Comparison of ENCODE assay signal across 19 cellular contexts in the genomic region with DNA sequence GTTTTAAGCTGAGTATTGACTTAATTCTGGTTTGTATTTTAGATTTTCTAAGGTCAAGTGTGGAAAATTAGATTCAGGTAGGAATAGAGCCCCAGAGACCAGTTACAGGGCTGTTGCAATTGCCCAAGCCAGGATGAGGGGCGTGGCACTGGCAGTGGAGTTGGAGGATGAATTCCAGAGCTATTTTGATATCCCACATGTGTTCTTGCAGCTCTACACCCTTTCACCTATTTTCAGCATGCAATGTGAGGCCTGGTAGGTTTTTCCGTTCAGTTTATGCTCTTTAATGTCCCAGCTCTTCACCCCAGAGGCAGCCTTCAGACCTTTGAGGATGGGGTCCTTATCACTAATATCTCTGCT. TPM values are rescaled to one million over a fixed set of nuclear protein-coding genes. Genes with fewer than 3 reads are reported as not detected.
DNase-seq lines count a peak whose midpoint lies in the region; ATAC-seq and TF ChIP-seq lines count a peak whose summit lies in the region.
"Had no signal": no experiment of that assay in that cellular context is flagged by ENCODE, and none has a peak within 500 bp of the region (broad histone marks: within the 10 kb centered on the region; RNA-seq: fewer than 3 reads in every experiment).

No MANE protein-coding gene starts in this region.

- H3K27me3 ChIP-seq in left ventricle myocardium inferior (ENCODE audit: low read depth) (no peaks in the 10 kb centered on the region), adrenal gland (no peaks in the 10 kb centered on the region)

- H3K27ac ChIP-seq in left ventricle myocardium inferior (replicated peaks), result peak overlapping the region; percentile 84
- no peak overlapping the region for H3K27ac ChIP-seq in adrenal gland
- H3K27ac ChIP-seq: PC-9, prostate gland had no signal

- intact Hi-C loops in left ventricle myocardium inferior (cut with micrococcal nuclease) (no loop called here), adrenal gland (cut with DNase I) (no loop called here)
- intact Hi-C loops in activated T-helper 1 cell treated with anti-CD3 and anti-CD28 coated beads, Interleukin-12 subunit alpha, Interleukin-12 subunit beta, Interleukin-2, Interleukin-4 antibody, amounts not matched to agents 30 ng/mL and 10 ng/mL and 1 ng/mL, durations not matched to agents 14 hours and 24 hours and 36 hours (cut with micrococcal nuclease), result loop anchor here (2.0 kb wide), 1 partner anchor 22 kb away; no protein-coding TSS in a partner anchor

- no peak for TF ChIP-seq POLR2A in adrenal gland (IDR thresholded peaks at IDR 0.05)

- peak overlapping the region; percentile 74 for H3K27ac Mint-ChIP-seq in stimulated activated naive CD8-positive, alpha-beta T cell treated with anti-CD3 and anti-CD28 coated beads, Interleukin-15, Interleukin-2, amounts not matched to agents 100 ng/mL and 50 ng/mL, for 24 hours
- no peak overlapping the region for H3K27ac Mint-ChIP-seq in stimulated activated naive CD8-positive, alpha-beta T cell treated with anti-CD3 and anti-CD28 coated beads, Interleukin-15, amount 100 ng/mL, for 72 hours
- H3K27ac Mint-ChIP-seq in central memory CD8-positive, alpha-beta T cell (ENCODE audit: low read depth), result peak overlapping the region; percentile 58
- no peak overlapping the region for H3K27ac Mint-ChIP-seq in osteocyte (ENCODE audit: unreplicated experiment)
- no peak overlapping the region for H3K27ac Mint-ChIP-seq in activated T-helper 1 cell treated with anti-CD3 and anti-CD28 coated beads, Interleukin-12 subunit alpha, Interleukin-12 subunit beta, Interleukin-2, Interleukin-4 antibody, amounts not matched to agents 30 ng/mL and 10 ng/mL and 1 ng/mL, durations not matched to agents 14 hours and 24 hours and 36 hours
- H3K27ac Mint-ChIP-seq: GM23338; memory B cell; natural killer cell treated with Interleukin-12 subunit alpha and Interleukin-12 subunit beta and Interleukin-15 and Interleukin-18, amount 100 ng/mL, for 72 hours; type B pancreatic cell had no signal

- H3K36me3 ChIP-seq in left ventricle myocardium inferior (no peaks in the 10 kb centered on the region), adrenal gland (replicated peaks in 1 of 2) (no peaks in the 10 kb centered on the region)
- H3K36me3 ChIP-seq: prostate gland had no signal

- H3K9me3 ChIP-seq in left ventricle myocardium inferior (replicated peaks) (no peaks in the 10 kb centered on the region), adrenal gland (replicated peaks in 1 of 3) (no peaks in the 10 kb centered on the region)
- H3K9me3 ChIP-seq: prostate gland had no signal

- H3K36me3 Mint-ChIP-seq in stimulated activated naive CD8-positive, alpha-beta T cell treated with anti-CD3 and anti-CD28 coated beads, Interleukin-15, Interleukin-2, amounts not matched to agents 100 ng/mL and 50 ng/mL, for 24 hours (ENCODE audit: low read depth), result no peaks in the 10 kb centered on the region
- H3K36me3 Mint-ChIP-seq in central memory CD8-positive, alpha-beta T cell (ENCODE audit: insufficient read depth), result no peaks in the 10 kb centered on the region
- no peaks in the 10 kb centered on the region for H3K36me3 Mint-ChIP-seq in osteocyte (ENCODE audit: unreplicated experiment)
- H3K36me3 Mint-ChIP-seq in activated T-helper 1 cell treated with anti-CD3 and anti-CD28 coated beads, Interleukin-12 subunit alpha, Interleukin-12 subunit beta, Interleukin-2, Interleukin-4 antibody, amounts not matched to agents 30 ng/mL and 10 ng/mL and 1 ng/mL, durations not matched to agents 14 hours and 24 hours and 36 hours (ENCODE audit: low read depth), result peaks cover 4% of the 10 kb centered on the region
- H3K36me3 Mint-ChIP-seq: natural killer cell treated with Interleukin-12 subunit alpha and Interleukin-12 subunit beta and Interleukin-15 and Interleukin-18, amount 100 ng/mL, for 72 hours; type B pancreatic cell had no signal

- TF ChIP-seq CTCF in left ventricle myocardium inferior (IDR thresholded peaks at IDR 0.05; ENCODE audit: borderline replicate concordance) (no peak), adrenal gland (IDR thresholded peaks at IDR 0.05) (no peak), osteocyte (IDR thresholded peaks at IDR 0.05) (no peak)

- H3K4me3 ChIP-seq in left ventricle myocardium inferior (no peak overlapping the region), adrenal gland (no peak overlapping the region)
- H3K4me3 ChIP-seq: GM23338, PC-9, prostate gland had no signal

- WGBS in adrenal gland, 4 donors, result 60 to 89% (median 76%) methylated on average over 2 of the region's 2 CpGs

- peaks cover 4% of the 10 kb centered on the region for H3K9me3 Mint-ChIP-seq in stimulated activated naive CD8-positive, alpha-beta T cell treated with anti-CD3 and anti-CD28 coated beads, Interleukin-15, Interleukin-2, amounts not matched to agents 100 ng/mL and 50 ng/mL, for 24 hours
- H3K9me3 Mint-ChIP-seq in stimulated activated naive CD8-positive, alpha-beta T cell treated with anti-CD3 and anti-CD28 coated beads, Interleukin-15, amount 100 ng/mL, for 72 hours, result peaks cover 0 to 6% of the 10 kb centered on the region in 2 donors
- H3K9me3 Mint-ChIP-seq in central memory CD8-positive, alpha-beta T cell, result no peaks in the 10 kb centered on the region
- peaks cover 9% of the 10 kb centered on the region for H3K9me3 Mint-ChIP-seq in osteocyte (ENCODE audit: unreplicated experiment)
- peaks cover 5% of the 10 kb centered on the region for H3K9me3 Mint-ChIP-seq in activated T-helper 1 cell treated with anti-CD3 and anti-CD28 coated beads, Interleukin-12 subunit alpha, Interleukin-12 subunit beta, Interleukin-2, Interleukin-4 antibody, amounts not matched to agents 30 ng/mL and 10 ng/mL and 1 ng/mL, durations not matched to agents 14 hours and 24 hours and 36 hours

- no peak for DNase-seq in stimulated activated naive CD8-positive, alpha-beta T cell treated with anti-CD3 and anti-CD28 coated beads, Interleukin-15, amount 100 ng/mL, for 72 hours
- no peak for DNase-seq in central memory CD8-positive, alpha-beta T cell (ENCODE audit: low spot score in 2 of 2)
- DNase-seq in left ventricle myocardium inferior (peak; percentile 33), adrenal gland (no peak), osteocyte (ENCODE audit: extremely low spot score, unreplicated experiment) (no peak)
- DNase-seq in stimulated activated CD4-positive, alpha-beta T cell treated with anti-CD3 and anti-CD28 coated beads, Interleukin-1b, Interleukin-23, amount 100 ng/mL, for 48 hours, result no peak
- DNase-seq in activated T-helper 1 cell treated with anti-CD3 and anti-CD28 coated beads, Interleukin-12 subunit alpha, Interleukin-12 subunit beta, Interleukin-2, Interleukin-4 antibody, amounts not matched to agents 30 ng/mL and 10 ng/mL and 1 ng/mL, durations not matched to agents 14 hours and 24 hours and 36 hours (ENCODE audit: low spot score), result no peak
- DNase-seq: activated CD8-positive, alpha-beta memory T cell treated with anti-CD3 and anti-CD28 coated beads, Interleukin-2, amount 50 U/mL, for 48 hours; head of caudate nucleus; NCI-H2107; NCI-H774; PC-9 had no signal

- H3K4me3 Mint-ChIP-seq in stimulated activated naive CD8-positive, alpha-beta T cell treated with anti-CD3 and anti-CD28 coated beads, Interleukin-15, Interleukin-2, amounts not matched to agents 100 ng/mL and 50 ng/mL, for 24 hours, result no peak overlapping the region
- no peak overlapping the region for H3K4me3 Mint-ChIP-seq in stimulated activated naive CD8-positive, alpha-beta T cell treated with anti-CD3 and anti-CD28 coated beads, Interleukin-15, amount 100 ng/mL, for 72 hours
- H3K4me3 Mint-ChIP-seq in central memory CD8-positive, alpha-beta T cell, result no peak overlapping the region
- H3K4me3 Mint-ChIP-seq in osteocyte (ENCODE audit: unreplicated experiment), result no peak overlapping the region
- H3K4me3 Mint-ChIP-seq in activated T-helper 1 cell treated with anti-CD3 and anti-CD28 coated beads, Interleukin-12 subunit alpha, Interleukin-12 subunit beta, Interleukin-2, Interleukin-4 antibody, amounts not matched to agents 30 ng/mL and 10 ng/mL and 1 ng/mL, durations not matched to agents 14 hours and 24 hours and 36 hours, result no peak overlapping the region
- H3K4me3 Mint-ChIP-seq: GM23338; memory B cell; natural killer cell treated with Interleukin-12 subunit alpha and Interleukin-12 subunit beta and Interleukin-15 and Interleukin-18, amount 100 ng/mL, for 72 hours; type B pancreatic cell had no signal

- no peak for ATAC-seq in stimulated activated naive CD8-positive, alpha-beta T cell treated with anti-CD3 and anti-CD28 coated beads, Interleukin-15, amount 100 ng/mL, for 72 hours
- ATAC-seq in central memory CD8-positive, alpha-beta T cell (replicated peaks; ENCODE audit: extremely low read depth, poor library complexity, severe bottlenecking), result no peak
- ATAC-seq: GM23338, SK-N-SH treated with all-trans-retinoic acid at 6 μM for 48 hours had no signal

- H3K4me1 ChIP-seq in left ventricle myocardium inferior (no peaks in the 10 kb centered on the region), adrenal gland (replicated peaks in 1 of 2) (no peaks in the 10 kb centered on the region)
- H3K4me1 ChIP-seq: prostate gland had no signal

- peaks cover 19% of the 10 kb centered on the region for H3K4me1 Mint-ChIP-seq in stimulated activated naive CD8-positive, alpha-beta T cell treated with anti-CD3 and anti-CD28 coated beads, Interleukin-15, Interleukin-2, amounts not matched to agents 100 ng/mL and 50 ng/mL, for 24 hours (ENCODE audit: low read depth)
- peaks cover 25% of the 10 kb centered on the region for H3K4me1 Mint-ChIP-seq in stimulated activated naive CD8-positive, alpha-beta T cell treated with anti-CD3 and anti-CD28 coated beads, Interleukin-15, amount 100 ng/mL, for 72 hours
- H3K4me1 Mint-ChIP-seq in central memory CD8-positive, alpha-beta T cell, result peaks cover 9% of the 10 kb centered on the region
- H3K4me1 Mint-ChIP-seq in osteocyte (ENCODE audit: unreplicated experiment), result no peaks in the 10 kb centered on the region
- peaks cover 18% of the 10 kb centered on the region for H3K4me1 Mint-ChIP-seq in activated T-helper 1 cell treated with anti-CD3 and anti-CD28 coated beads, Interleukin-12 subunit alpha, Interleukin-12 subunit beta, Interleukin-2, Interleukin-4 antibody, amounts not matched to agents 30 ng/mL and 10 ng/mL and 1 ng/mL, durations not matched to agents 14 hours and 24 hours and 36 hours (ENCODE audit: low read depth)

- no peaks in the 10 kb centered on the region for H3K27me3 Mint-ChIP-seq in stimulated activated naive CD8-positive, alpha-beta T cell treated with anti-CD3 and anti-CD28 coated beads, Interleukin-15, Interleukin-2, amounts not matched to agents 100 ng/mL and 50 ng/mL, for 24 hours
- H3K27me3 Mint-ChIP-seq in stimulated activated naive CD8-positive, alpha-beta T cell treated with anti-CD3 and anti-CD28 coated beads, Interleukin-15, amount 100 ng/mL, for 72 hours, result no peaks in the 10 kb centered on the region
- no peaks in the 10 kb centered on the region for H3K27me3 Mint-ChIP-seq in central memory CD8-positive, alpha-beta T cell
- H3K27me3 Mint-ChIP-seq in osteocyte (ENCODE audit: unreplicated experiment), result no peaks in the 10 kb centered on the region
- peaks cover 2% of the 10 kb centered on the region for H3K27me3 Mint-ChIP-seq in activated T-helper 1 cell treated with anti-CD3 and anti-CD28 coated beads, Interleukin-12 subunit alpha, Interleukin-12 subunit beta, Interleukin-2, Interleukin-4 antibody, amounts not matched to agents 30 ng/mL and 10 ng/mL and 1 ng/mL, durations not matched to agents 14 hours and 24 hours and 36 hours (ENCODE audit: insufficient read depth)
- H3K27me3 Mint-ChIP-seq: type B pancreatic cell had no signal

RNA-seq across cellular contexts. Expression of a gene that starts 17.9 kb away (rescaled TPM):
- 83.8 TPM for total RNA-seq in left ventricle myocardium inferior
- total RNA-seq in adrenal gland, result 100 to 1,000 TPM in 5 of 8 donors, 10 to 100 TPM in 3; 38.0 to 164 (median 103) TPM
- 100 to 1,000 TPM in 1 of 3 donors, 10 to 100 TPM in 2; 38.6 to 127 (median 77.0) TPM for polyA plus RNA-seq in adrenal gland
- 210 and 238 TPM in 2 replicates for total RNA-seq in osteocyte
- 295 and 305 TPM in 2 replicates for total RNA-seq in activated T-helper 1 cell treated with anti-CD3 and anti-CD28 coated beads, Interleukin-12 subunit alpha, Interleukin-12 subunit beta, Interleukin-2, Interleukin-4 antibody, amounts not matched to agents 30 ng/mL and 10 ng/mL and 1 ng/mL, durations not matched to agents 14 hours and 24 hours and 36 hours

Comparison
In these comparisons a context has a peak if more than half of its experiments do, and no peak if none do; other contexts are left out.
1. H3K27ac Mint-ChIP-seq: peak in stimulated activated naive CD8-positive, alpha-beta T cell treated with anti-CD3 and anti-CD28 coated beads, Interleukin-15, Interleukin-2, amounts not matched to agents 100 ng/mL and 50 ng/mL, for 24 hours (single experiment) and central memory CD8-positive, alpha-beta T cell (single experiment); none in stimulated activated naive CD8-positive, alpha-beta T cell treated with anti-CD3 and anti-CD28 coated beads, Interleukin-15, amount 100 ng/mL, for 72 hours (0 of 2), osteocyte (single experiment) and activated T-helper 1 cell treated with anti-CD3 and anti-CD28 coated beads, Interleukin-12 subunit alpha, Interleukin-12 subunit beta, Interleukin-2, Interleukin-4 antibody, amounts not matched to agents 30 ng/mL and 10 ng/mL and 1 ng/mL, durations not matched to agents 14 hours and 24 hours and 36 hours (single experiment).